11 cellular contexts compared by ENCODE assay signal in genomic region chr17:82489117-82489516, GRCh38. TPM values are rescaled to one million over a fixed set of nuclear protein-coding genes. Genes with fewer than 3 reads are reported as not detected.
DNase-seq lines count a peak whose midpoint lies in the region; ATAC-seq and TF ChIP-seq lines count a peak whose summit lies in the region.
"Had no signal": no experiment of that assay in that cellular context is flagged by ENCODE, and none has a peak within 500 bp of the region (broad histone marks: within the 10 kb centered on the region; RNA-seq: fewer than 3 reads in every experiment).

No MANE protein-coding gene starts in this region.

- H3K4me2 ChIP-seq in PC-3 (ENCODE audit: low read length) = no peak overlapping the region
- H3K4me2 ChIP-seq in neuronal stem cell (ENCODE audit: insufficient read depth, low read length, poor library complexity, severe bottlenecking) = no peak overlapping the region
- no peak overlapping the region for H3K4me2 ChIP-seq in Karpas-422 (ENCODE audit: low read depth, low read length, poor library complexity, severe bottlenecking)

- H4K20me1 ChIP-seq in PC-3 (ENCODE audit: low read length) (no peaks in the 10 kb centered on the region), Karpas-422 (ENCODE audit: insufficient read depth, low read depth, low read length) (no peaks in the 10 kb centered on the region; the same call in 1 of the 2 replicates)

- TF ChIP-seq CTCF in PC-3 (conservative IDR thresholded peaks at IDR 0.05; ENCODE audit: low read depth, low read length) (no peak), fibroblast of mammary gland (conservative IDR thresholded peaks at IDR 0.05; ENCODE audit: control insufficient read depth, insufficient read depth, low read depth, low read length) (no peak)

- no peak overlapping the region for H2BK120ac ChIP-seq in neuronal stem cell (ENCODE audit: low read depth, low read length)

- WGBS in neuronal stem cell (ENCODE audit: extremely low coverage in 2 of 2, insufficient read length in 2 of 2, insufficient replicate concordance in 1 of 2), 2 donors = no CpG with 5 or more reads among the region's 8 CpGs

- 0 out of 2 replicates have a peak, but pooled peaks have one; percentile 7 for ATAC-seq in PC-3
- no peak for ATAC-seq in activated CD4-positive, CD25-positive, alpha-beta regulatory T cell treated with anti-CD3 and anti-CD28 coated beads, Interleukin-2, amount 50 U/mL, for 24 hours
- ATAC-seq in HG03354 (IDR thresholded peaks at IDR 0.05; ENCODE audit: poor library complexity, severe bottlenecking, unreplicated experiment) = no peak

- H3K79me2 ChIP-seq in PC-3 (ENCODE audit: low read length) (no peaks in the 10 kb centered on the region), Karpas-422 (ENCODE audit: low read length) (no peaks in the 10 kb centered on the region)

- H3K4me1 ChIP-seq in PC-3 (ENCODE audit: insufficient read depth, low read length) (peaks cover 20% of the 10 kb centered on the region), neuronal stem cell (ENCODE audit: control insufficient read depth in 2 of 2, insufficient read depth in 1 of 2, low read depth in 1 of 2, low read length in 2 of 2) (peaks cover 0 to 4% of the 10 kb centered on the region in 2 donors), Karpas-422 (ENCODE audit: low read length) (peaks cover 3% of the 10 kb centered on the region)

- H3K14ac ChIP-seq in neuronal stem cell (ENCODE audit: low read length) = no peak overlapping the region

- H3K4ac ChIP-seq in neuronal stem cell (ENCODE audit: low read length) = no peak overlapping the region

- peaks cover 12% of the 10 kb centered on the region for H3F3A ChIP-seq in PC-3 (ENCODE audit: low read length, unreplicated experiment)

- DNase-seq in Ammon's horn (ENCODE audit: low spot score) = peak; percentile 76
- DNase-seq in PC-3 = no peak
- DNase-seq in fibroblast of mammary gland (ENCODE audit: low read depth) = peak; percentile 77
- DNase-seq in neuronal stem cell (ENCODE audit: low spot score) = no peak
- DNase-seq in NCI-H226 = no peak
- no peak for DNase-seq in Karpas-422
- DNase-seq: activated B cell treated with CpG ODN at 0.5 μM for 24 hours; activated naive CD4-positive, alpha-beta T cell; CD4-positive, CD25-positive, alpha-beta regulatory T cell had no signal

- H3K4me3 ChIP-seq in PC-3 (ENCODE audit: low read length) (no peak overlapping the region), fibroblast of mammary gland (ENCODE audit: control insufficient read depth, low read depth, low read length) (no peak overlapping the region), neuronal stem cell (ENCODE audit: low read length in 2 of 2) (no peak overlapping the region), Karpas-422 (ENCODE audit: low read length) (no peak overlapping the region)

- no peak overlapping the region for H3K18ac ChIP-seq in neuronal stem cell (ENCODE audit: low read length)

- H3K9me3 ChIP-seq in PC-3 (ENCODE audit: low read length) (no peaks in the 10 kb centered on the region), neuronal stem cell (replicated peaks in 1 of 2; ENCODE audit: control insufficient read depth in 2 of 2, insufficient read depth in 1 of 2, low read depth in 1 of 2, low read length in 2 of 2) (no peaks in the 10 kb centered on the region), Karpas-422 (ENCODE audit: low read length) (no peaks in the 10 kb centered on the region)

- H2AK5ac ChIP-seq in neuronal stem cell (ENCODE audit: low read depth, low read length) = no peak overlapping the region

- no peak overlapping the region for H2BK12ac ChIP-seq in neuronal stem cell (ENCODE audit: low read length)

- CTCF ChIA-PET in PC-3 (lab: Charles Lee) = no interaction called here

- no peak overlapping the region for H3K9ac ChIP-seq in PC-3 (ENCODE audit: low read length)
- H3K9ac ChIP-seq in neuronal stem cell (ENCODE audit: low read depth, low read length, poor library complexity) = no peak overlapping the region
- no peak overlapping the region for H3K9ac ChIP-seq in Karpas-422 (ENCODE audit: low read length)

- H3K27me3 ChIP-seq in PC-3 (ENCODE audit: low read length) = no peaks in the 10 kb centered on the region
- no peaks in the 10 kb centered on the region for H3K27me3 ChIP-seq in neuronal stem cell (ENCODE audit: control insufficient read depth in 3 of 3, insufficient read depth in 3 of 3, low read depth in 1 of 3, low read length in 3 of 3)
- no peaks in the 10 kb centered on the region for H3K27me3 ChIP-seq in Karpas-422 (ENCODE audit: low read length)

- no peaks in the 10 kb centered on the region for H3K9me2 ChIP-seq in PC-3 (replicated peaks; ENCODE audit: low read length)
- no peaks in the 10 kb centered on the region for H3K9me2 ChIP-seq in Karpas-422 (replicated peaks; ENCODE audit: insufficient read depth, low read length)

- H2BK15ac ChIP-seq in neuronal stem cell (ENCODE audit: low read length) = no peak overlapping the region

- intact Hi-C loops in PC-3 (cut with micrococcal nuclease) = no loop called here

- H3K23ac ChIP-seq in neuronal stem cell (ENCODE audit: low read depth, low read length, poor library complexity) = peak overlapping the region; percentile 71

- H3K27ac ChIP-seq in PC-3 (ENCODE audit: low read length) = no peak overlapping the region
- no peak overlapping the region for H3K27ac ChIP-seq in neuronal stem cell (replicated peaks; ENCODE audit: low read length)
- H3K27ac ChIP-seq in Karpas-422 (ENCODE audit: low read length) = no peak overlapping the region

- BruUV-seq in PC-3 (replicated peaks; lab: Mats Ljungman, UMichigan) = no TSS peak

- peaks cover 2% of the 10 kb centered on the region for H3K79me1 ChIP-seq in neuronal stem cell (ENCODE audit: low read depth, low read length)

- H3K36me3 ChIP-seq in PC-3 (ENCODE audit: low read depth, low read length) (peaks cover 13% of the 10 kb centered on the region), neuronal stem cell (replicated peaks in 1 of 2; ENCODE audit: control insufficient read depth in 2 of 2, insufficient read depth in 2 of 2, low read length in 2 of 2) (peaks cover 31 to 54% of the 10 kb centered on the region in 2 donors), Karpas-422 (ENCODE audit: insufficient read depth, low read length) (peaks cover 5% of the 10 kb centered on the region; the same call in 1 of the 2 replicates)

- POLR2A ChIA-PET in PC-3 (lab: Charles Lee; ENCODE audit: unreplicated experiment) = no interaction called here

- no peak overlapping the region for H2BK5ac ChIP-seq in neuronal stem cell (ENCODE audit: low read length)

- peak overlapping the region; percentile 32 for H4K8ac ChIP-seq in neuronal stem cell (ENCODE audit: low read depth, low read length)

- H2AFZ ChIP-seq in PC-3 (ENCODE audit: low read length) (no peak overlapping the region), neuronal stem cell (ENCODE audit: low read length) (no peak overlapping the region), Karpas-422 (ENCODE audit: low read length) (no peak overlapping the region)

- H4K91ac ChIP-seq in neuronal stem cell (ENCODE audit: low read depth, low read length, poor library complexity) = no peak overlapping the region

RNA-seq across cellular contexts. Expression of gene FOXK2, which starts 30.4 kb away (rescaled TPM):
- 60.5 and 71.0 TPM in 2 replicates for total RNA-seq in PC-3 (2014; rRNA removed)
- polyA plus RNA-seq in neuronal stem cell (2013, experiment 1 of 2) = 69.7 TPM
- polyA plus RNA-seq in neuronal stem cell (2013, experiment 2 of 2) = 71.0 TPM
- 19.7 and 22.4 TPM in 2 replicates for total RNA-seq in Karpas-422 (2014; rRNA removed; shearing (Covaris generic); ENCODE audit: low replicate concordance)

RNA-seq across cellular contexts. Expression of gene NARF, which starts 30.6 kb away (rescaled TPM):
- total RNA-seq in PC-3 (2014; rRNA removed) = 59.5 and 64.6 TPM in 2 replicates
- polyA plus RNA-seq in neuronal stem cell (2013, experiment 1 of 2) = 107 TPM
- polyA plus RNA-seq in neuronal stem cell (2013, experiment 2 of 2) = 107 TPM
- total RNA-seq in Karpas-422 (2014; rRNA removed; shearing (Covaris generic); ENCODE audit: low replicate concordance) = 43.3 and 53.5 TPM in 2 replicates

RNA-seq across cellular contexts. Expression of gene CYBC1, which starts 38.6 kb away (rescaled TPM):
- total RNA-seq in PC-3 (2014; rRNA removed) = 63.6 and 77.2 TPM in 2 replicates
- polyA plus RNA-seq in neuronal stem cell (2013, experiment 1 of 2) = 42.0 TPM
- polyA plus RNA-seq in neuronal stem cell (2013, experiment 2 of 2) = 41.3 TPM
- total RNA-seq in Karpas-422 (2014; rRNA removed; shearing (Covaris generic); ENCODE audit: low replicate concordance) = 92.4 and 147 TPM in 2 replicates

Comparison
In these comparisons a context has a peak if more than half of its experiments do, and no peak if none do; other contexts are left out.
1. DNase-seq: peak in Ammon's horn (single experiment) and fibroblast of mammary gland (single experiment); none in PC-3 (single experiment), neuronal stem cell (single experiment), NCI-H226 (single experiment) and Karpas-422 (single experiment).